In the genomic region with DNA sequence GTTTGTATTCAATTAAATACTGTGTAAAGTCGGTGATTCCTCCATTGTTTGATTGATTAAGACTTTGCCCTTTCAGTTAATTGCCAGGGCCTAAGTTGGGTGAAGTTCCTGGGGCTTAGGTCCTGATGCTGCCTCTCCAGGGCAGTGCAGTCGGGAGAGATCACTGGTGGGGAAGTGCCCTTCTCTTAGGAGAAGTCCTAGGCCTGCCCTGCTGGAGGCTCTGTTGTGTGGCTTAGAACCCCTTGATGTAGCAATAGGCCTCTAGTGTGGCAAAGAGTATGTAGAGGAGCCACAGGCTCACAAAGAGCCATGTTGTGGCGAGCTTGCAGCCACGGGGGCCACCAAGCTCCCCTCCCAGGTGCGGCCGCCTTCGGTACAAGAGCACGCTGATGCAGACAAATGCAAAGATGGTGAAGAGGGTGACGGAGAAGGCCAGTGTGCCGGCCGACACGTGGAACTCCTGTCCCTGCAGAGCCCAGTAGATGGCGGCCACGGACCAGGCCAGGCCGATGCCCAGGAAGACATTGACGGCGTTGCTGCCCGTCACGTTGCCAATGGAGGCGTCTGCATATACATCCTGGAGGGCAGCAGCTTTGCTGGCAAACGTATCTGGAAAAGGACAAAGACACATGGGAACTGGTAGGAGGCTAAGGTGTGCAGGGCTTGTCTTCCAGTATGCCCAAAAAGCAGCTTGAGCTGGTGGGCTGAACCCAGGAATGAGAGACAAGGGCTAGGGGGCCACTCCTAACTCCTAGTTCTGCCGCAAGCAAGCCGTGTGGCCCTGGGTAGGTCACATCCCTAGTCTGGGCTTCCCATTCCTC, we compare ENCODE assay signal across 9 cellular contexts.
A peak's percentile ranks its signal among the peaks of the same experiment; 100 is the strongest.
DNase-seq lines count a peak whose midpoint lies in the region; ATAC-seq and TF ChIP-seq lines count a peak whose summit lies in the region.
"Had no signal": no experiment of that assay in that cellular context is flagged by ENCODE, and none has a peak within 500 bp of the region (broad histone marks: within the 10 kb centered on the region; RNA-seq: fewer than 3 reads in every experiment).

No MANE protein-coding gene starts in this region.

- ATAC-seq in PC-3 (peak; percentile 86), GM21529 (IDR thresholded peaks at IDR 0.05; ENCODE audit: unreplicated experiment) (no peak)

- peaks cover 12% of the 10 kb centered on the region; the same call in 1 of the 2 replicates for H3K27me3 ChIP-seq in PC-3 (ENCODE audit: low read length)

- H2AFZ ChIP-seq in PC-3 (ENCODE audit: low read length), result peak overlapping the region; percentile 90

- H3K4me1 ChIP-seq in PC-3 (ENCODE audit: insufficient read depth, low read length), result peaks cover 27% of the 10 kb centered on the region; the same call in 1 of the 2 replicates

- H3K27ac ChIP-seq in PC-3 (ENCODE audit: low read length), result no peak overlapping the region
- H3K27ac ChIP-seq: neutrophil had no signal

- in situ Hi-C loops in KBM-7 (cut with MboI; ENCODE audit: low pct_unique_long_range_greater_than_20kb, low sequenced_read_pairs), result no loop called here

- H3K9me3 ChIP-seq in PC-3 (ENCODE audit: low read length), result no peaks in the 10 kb centered on the region
- H3K9me3 ChIP-seq: neutrophil had no signal

- TF ChIP-seq CTCF in PC-3 (conservative IDR thresholded peaks at IDR 0.05; ENCODE audit: low read depth, low read length), result peak; percentile 93

- no peak overlapping the region for H3K9ac ChIP-seq in PC-3 (ENCODE audit: low read length)

- no peaks in the 10 kb centered on the region for H3K36me3 ChIP-seq in PC-3 (ENCODE audit: low read depth, low read length)
- H3K36me3 ChIP-seq: neutrophil had no signal

- POLR2A ChIA-PET in PC-3 (lab: Charles Lee; ENCODE audit: unreplicated experiment), result no interaction called here

- BruUV-seq in PC-3 (replicated peaks; lab: Mats Ljungman, UMichigan), result no TSS peak

- no peaks in the 10 kb centered on the region for H3F3A ChIP-seq in PC-3 (ENCODE audit: low read length, unreplicated experiment)

- H3K79me2 ChIP-seq in PC-3 (ENCODE audit: low read length), result no peaks in the 10 kb centered on the region

- H4K20me1 ChIP-seq in PC-3 (ENCODE audit: low read length), result no peaks in the 10 kb centered on the region

- CTCF ChIA-PET in PC-3 (lab: Charles Lee), result interaction anchor here (0.6 to 1.9 kb wide), 2 partner anchors 28 to 42 kb away, joined by 3 to 10 read pairs; no protein-coding TSS in a partner anchor

- peak overlapping the region; percentile 53 for H3K4me2 ChIP-seq in PC-3 (ENCODE audit: low read length)

- H3K9me2 ChIP-seq in PC-3 (replicated peaks; ENCODE audit: low read length), result no peaks in the 10 kb centered on the region

- intact Hi-C loops in PC-3 (cut with micrococcal nuclease), result loop anchor here (1.0 to 10.0 kb wide), 7 partner anchors 28 to 669 kb away; a partner anchor contains a TSS

- peak; percentile 83 for DNase-seq in DMS53 (lab: John Stamatoyannopoulos, UW)
- peak; percentile 66 for DNase-seq in KBM-7
- DNase-seq in PC-3, result peak; percentile 82
- DNase-seq in epidermal melanocyte (ENCODE audit: insufficient read length, low spot score), result peak; percentile 30
- DNase-seq in mesenteric fat pad (ENCODE audit: low spot score), result peak; percentile 6
- DNase-seq in activated gamma-delta T cell treated with Interleukin-2 at 50 U/mL for 16 hours, result no peak
- DNase-seq in T1000 (lab: John Stamatoyannopoulos, UW), result no peak

- H3K4me3 ChIP-seq in PC-3 (ENCODE audit: low read length), result no peak overlapping the region

Comparison
In these comparisons a context has a peak if more than half of its experiments do, and no peak if none do; other contexts are left out.
1. DNase-seq: peak in DMS53 (single experiment), KBM-7 (single experiment), PC-3 (single experiment), epidermal melanocyte (single experiment) and mesenteric fat pad (single experiment); none in activated gamma-delta T cell treated with Interleukin-2 at 50 U/mL for 16 hours (single experiment) and T1000 (single experiment).